ENCODE assay signal across 23 cellular contexts in the genomic region with DNA sequence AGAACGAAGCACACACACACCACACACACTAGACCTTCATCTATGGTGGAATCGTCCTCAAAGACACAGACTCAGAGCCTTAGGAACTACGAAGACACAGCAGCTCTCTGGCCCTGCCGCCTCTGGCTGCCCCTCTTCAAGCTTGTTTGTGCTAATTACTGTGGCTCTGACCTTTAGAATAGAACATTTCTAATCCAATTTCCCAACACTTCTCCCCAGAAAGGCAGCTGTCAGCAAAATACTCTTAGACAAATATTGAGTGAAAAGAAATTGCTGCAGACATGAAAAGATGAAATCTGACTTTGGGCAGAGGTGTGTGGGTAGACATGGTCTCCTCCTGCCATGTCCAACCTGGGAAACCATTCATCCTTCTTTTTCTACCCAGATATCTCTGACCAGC.
"Had no signal": no experiment of that assay in that cellular context is flagged by ENCODE, and none has a peak within 500 bp of the region (broad histone marks: within the 10 kb centered on the region; RNA-seq: fewer than 3 reads in every experiment).

No MANE protein-coding gene starts in this region.

- ATAC-seq: effector memory CD8-positive, alpha-beta T cell; esophagus mucosa; foreskin keratinocyte; gastrocnemius medialis; gastroesophageal sphincter; heart left ventricle; heart right ventricle had no signal

- DNase-seq: colonic mucosa; cortex of kidney; dermis blood vessel endothelial cell; dorsolateral prefrontal cortex; effector CD4-positive, alpha-beta T cell; effector CD8-positive, alpha-beta T cell; effector memory CD4-positive, alpha-beta T cell; effector memory CD8-positive, alpha-beta T cell; endodermal cell; erythroblast; esophagus squamous epithelium; foreskin fibroblast; foreskin keratinocyte; foreskin melanocyte; gastrocnemius medialis; glutamatergic neuron; head of caudate nucleus; heart left ventricle; heart right ventricle had no signal

- H3K27me3 Mint-ChIP-seq: dendritic cell treated with granulocyte-macrophage colony-stimulating factor and Interleukin-4, amounts not matched to agents 40 ng/mL and 50 ng/mL, for 4 days; effector memory CD8-positive, alpha-beta T cell had no signal

- H3K9me3 ChIP-seq: colonic mucosa, esophagus muscularis mucosa, esophagus squamous epithelium, gastrocnemius medialis, gastroesophageal sphincter, heart left ventricle, heart right ventricle had no signal

- H3K27ac Mint-ChIP-seq: dendritic cell treated with granulocyte-macrophage colony-stimulating factor and Interleukin-4, amounts not matched to agents 40 ng/mL and 50 ng/mL, for 4 days; effector memory CD8-positive, alpha-beta T cell; endodermal cell had no signal

- H3K4me1 Mint-ChIP-seq: endodermal cell had no signal

- H3K4me3 Mint-ChIP-seq: dendritic cell treated with granulocyte-macrophage colony-stimulating factor and Interleukin-4, amounts not matched to agents 40 ng/mL and 50 ng/mL, for 4 days; effector memory CD8-positive, alpha-beta T cell; endodermal cell had no signal
